Comparison of ENCODE assay signal across 1 cellular context in genomic region chr21:42285569-42286245, GRCh38.
TF ChIP-seq lines count a peak whose summit lies in the region.

No MANE protein-coding gene starts in this region.

TF ChIP-seq in GM12878, 131 proteins besides CTCF, POLR2A, EP300 and RAD21 (continued from another document and continues in another):
- TF ChIP-seq SKIL (IDR thresholded peaks at IDR 0.05; ENCODE audit: low read depth, poor library complexity, severe bottlenecking) (no peak), SP1 (IDR thresholded peaks at IDR 0.05; ENCODE audit: low read depth, low read length) (peak; percentile 6), NFYA (IDR thresholded peaks at IDR 0.05; ENCODE audit: borderline replicate concordance, low read depth, low read length) (no peak), ATF2 (IDR thresholded peaks at IDR 0.05; ENCODE audit: low read length) (peak; percentile 16; the same call in 1 of the 2 replicates), MYB (IDR thresholded peaks at IDR 0.05; ENCODE audit: borderline replicate concordance, low read depth, low read length) (no peak), SMARCA5 (IDR thresholded peaks at IDR 0.05) (0 out of 2 replicates have a peak, but pooled peaks have one; percentile 12), CUX1 (IDR thresholded peaks at IDR 0.05; ENCODE audit: insufficient replicate concordance, low read depth, low read length) (peak; percentile 97), KAT2A (conservative IDR thresholded peaks at IDR 0.05; ENCODE audit: control insufficient read depth, low read depth, low read length) (no peak), MEF2A (IDR thresholded peaks at IDR 0.05; ENCODE audit: insufficient read depth, low read depth, low read length) (peak; percentile 88), ZBTB4 (CRISPR knock-in tag; IDR thresholded peaks at IDR 0.05) (no peak), SRF (IDR thresholded peaks at IDR 0.05; ENCODE audit: low read depth in 2 of 2, low read length in 2 of 2) (no peak), ZNF384 (IDR thresholded peaks at IDR 0.05; ENCODE audit: borderline replicate concordance, low read depth, low read length) (0 out of 2 replicates have a peak, but pooled peaks have one; percentile 27), MEF2B (IDR thresholded peaks at IDR 0.05; ENCODE audit: partially characterized antibody, poor library complexity, severe bottlenecking) (peak; percentile 53), GATAD2B (conservative IDR thresholded peaks at IDR 0.05; ENCODE audit: low read depth) (peak; percentile 36; the same call in 1 of the 2 replicates), ZNF687 (IDR thresholded peaks at IDR 0.05) (no peak), BHLHE40 (IDR thresholded peaks at IDR 0.05; ENCODE audit: borderline replicate concordance in 1 of 2, low read depth in 2 of 2, low read length in 1 of 2) (peak in 1 of 2 experiments; percentile 18; a peak in 1 of 4 replicates), SIN3A (IDR thresholded peaks at IDR 0.05; ENCODE audit: low read depth, low read length) (no peak), CREM (IDR thresholded peaks at IDR 0.05; ENCODE audit: low read depth) (0 out of 2 replicates have a peak, but pooled peaks have one; percentile 13), KDM1A (IDR thresholded peaks at IDR 0.05; ENCODE audit: borderline replicate concordance) (no peak), PML (IDR thresholded peaks at IDR 0.05; ENCODE audit: low read length) (no peak), TCF7 (IDR thresholded peaks at IDR 0.05; ENCODE audit: borderline replicate concordance) (no peak), IKZF2 (IDR thresholded peaks at IDR 0.05) (peak in 1 of 2 experiments; percentile 51; a peak in 3 of 4 replicates), SMC3 (IDR thresholded peaks at IDR 0.05; ENCODE audit: borderline replicate concordance, low read length) (0 out of 2 replicates have a peak, but pooled peaks have one; percentile 23), BACH1 (IDR thresholded peaks at IDR 0.05; ENCODE audit: borderline replicate concordance) (0 out of 2 replicates have a peak, but pooled peaks have one; percentile 28), DPF2 (IDR thresholded peaks at IDR 0.05) (peak; percentile 53; the same call in 1 of the 2 replicates), IRF4 (IDR thresholded peaks at IDR 0.05; ENCODE audit: low read depth, low read length) (peak; percentile 43; the same call in 1 of the 2 replicates), EGR1 (IDR thresholded peaks at IDR 0.05; ENCODE audit: borderline replicate concordance in 1 of 2, low read depth in 2 of 2, low read length in 2 of 2) (peak in 1 of 2 experiments; percentile 35; a peak in 1 of 3 replicates), USF1 (IDR thresholded peaks at IDR 0.05; ENCODE audit: borderline replicate concordance, extremely low read length, insufficient read depth, low read depth, low read length) (no peak), ZBTB11 (CRISPR knock-in tag; IDR thresholded peaks at IDR 0.05) (no peak), HDAC2 (IDR thresholded peaks at IDR 0.05) (no peak), PKNOX1 (IDR thresholded peaks at IDR 0.05) (peak; percentile 87), BMI1 (IDR thresholded peaks at IDR 0.05; ENCODE audit: borderline replicate concordance) (no peak), KLF5 (IDR thresholded peaks at IDR 0.05; ENCODE audit: partially characterized antibody) (no peak), MTA2 (IDR thresholded peaks at IDR 0.05; ENCODE audit: low read depth) (peak; percentile 67), SPI1 (IDR thresholded peaks at IDR 0.05; ENCODE audit: borderline replicate concordance, insufficient read depth, low read depth, low read length) (peak; percentile 74)
